In genomic region chr6:37804676-37805075, GRCh38 we compare ENCODE assay signal across 14 cellular contexts. TPM values are rescaled to one million over a fixed set of nuclear protein-coding genes. Genes with fewer than 3 reads are reported as not detected.
A peak's percentile ranks its signal among the peaks of the same experiment; 100 is the strongest.
DNase-seq lines count a peak whose midpoint lies in the region; ATAC-seq and TF ChIP-seq lines count a peak whose summit lies in the region.
"Had no signal": no experiment of that assay in that cellular context is flagged by ENCODE, and none has a peak within 500 bp of the region (broad histone marks: within the 10 kb centered on the region; RNA-seq: fewer than 3 reads in every experiment).

No MANE protein-coding gene starts in this region.

- H3K36me3 Mint-ChIP-seq in natural killer cell treated with Interleukin-12 subunit alpha and Interleukin-12 subunit beta and Interleukin-15 and Interleukin-18, amount 100 ng/mL, for 72 hours, result no peaks in the 10 kb centered on the region
- H3K36me3 Mint-ChIP-seq in natural killer cell, result no peaks in the 10 kb centered on the region

- H3K4me1 ChIP-seq in RWPE2 (ENCODE audit: insufficient read depth, poor library complexity, severe bottlenecking), result peaks cover 16% of the 10 kb centered on the region
- peaks cover 3% of the 10 kb centered on the region for H3K4me1 ChIP-seq in right cardiac atrium (ENCODE audit: control insufficient read depth, insufficient read depth, low read length)

- WGBS in right cardiac atrium, result 92% methylated on average over 2 of the region's 2 CpGs

- H3K4me3 Mint-ChIP-seq in natural killer cell treated with Interleukin-12 subunit alpha and Interleukin-12 subunit beta and Interleukin-15 and Interleukin-18, amount 100 ng/mL, for 72 hours, result peak overlapping the region; percentile 14
- no peak overlapping the region for H3K4me3 Mint-ChIP-seq in natural killer cell

- H3K9me3 ChIP-seq in RWPE2 (ENCODE audit: severe bottlenecking) (no peaks in the 10 kb centered on the region), right cardiac atrium (ENCODE audit: control insufficient read depth, low read length) (no peaks in the 10 kb centered on the region)
- H3K9me3 ChIP-seq: SK-N-SH had no signal

- peaks cover 0 to 7% of the 10 kb centered on the region in 2 donors for H3K27me3 Mint-ChIP-seq in natural killer cell treated with Interleukin-12 subunit alpha and Interleukin-12 subunit beta and Interleukin-15 and Interleukin-18, amount 100 ng/mL, for 72 hours
- peaks cover 7 to 21% of the 10 kb centered on the region in 2 donors for H3K27me3 Mint-ChIP-seq in natural killer cell (ENCODE audit: low read depth in 2 of 2)

- no peak overlapping the region for H3K27ac Mint-ChIP-seq in natural killer cell treated with Interleukin-12 subunit alpha and Interleukin-12 subunit beta and Interleukin-15 and Interleukin-18, amount 100 ng/mL, for 72 hours
- no peak overlapping the region for H3K27ac Mint-ChIP-seq in natural killer cell
- H3K27ac Mint-ChIP-seq: HFFc6 had no signal

- DNase-seq in natural killer cell treated with Interleukin-12 subunit alpha and Interleukin-12 subunit beta and Interleukin-15 and Interleukin-18, amount 100 ng/mL, for 72 hours (ENCODE audit: low spot score), result no peak
- DNase-seq in natural killer cell (no peak), RWPE2 (ENCODE audit: low spot score) (no peak), fibroblast of gingiva (ENCODE audit: low read depth) (peak; percentile 54), right cardiac atrium (no peak), glomerular visceral epithelial cell (ENCODE audit: extremely low spot score) (no peak)
- DNase-seq in activated T-cell treated with anti-CD3 and anti-CD28 coated beads, Interleukin-2, amount 50 U/mL, for 1 hour, result no peak
- DNase-seq: HFFc6, Karpas-422, NCI-H1048, NCI-H69, SK-N-SH had no signal

- no peaks in the 10 kb centered on the region for H3K9me3 Mint-ChIP-seq in natural killer cell treated with Interleukin-12 subunit alpha and Interleukin-12 subunit beta and Interleukin-15 and Interleukin-18, amount 100 ng/mL, for 72 hours
- H3K9me3 Mint-ChIP-seq in natural killer cell, result no peaks in the 10 kb centered on the region
- H3K9me3 Mint-ChIP-seq: HFFc6 had no signal

- ATAC-seq in natural killer cell treated with Interleukin-12 subunit alpha and Interleukin-12 subunit beta and Interleukin-15 and Interleukin-18, amount 100 ng/mL, for 72 hours, result peak in 1 of 2 donors; percentile 49
- ATAC-seq in natural killer cell (no peak), RWPE2 (ENCODE audit: low read depth) (peak; percentile 34; the same call in 2 of the 3 replicates), right cardiac atrium (no peak), GM21367 (IDR thresholded peaks at IDR 0.05; ENCODE audit: unreplicated experiment) (no peak)
- ATAC-seq: Right ventricle myocardium inferior had no signal

- intact Hi-C loops in natural killer cell (cut with micrococcal nuclease) (no loop called here), right cardiac atrium (cut with DNase I) (no loop called here)

- H3K36me3 ChIP-seq in RWPE2 (ENCODE audit: low read depth), result no peaks in the 10 kb centered on the region

- H3K4me3 ChIP-seq in RWPE2 (ENCODE audit: severe bottlenecking) (no peak overlapping the region), right cardiac atrium (ENCODE audit: low read length) (no peak overlapping the region)

- H3K27me3 ChIP-seq in RWPE2 (ENCODE audit: insufficient read depth, poor library complexity, severe bottlenecking) (no peaks in the 10 kb centered on the region), right cardiac atrium (ENCODE audit: control insufficient read depth, insufficient read depth) (no peaks in the 10 kb centered on the region)

- H3K27ac ChIP-seq in RWPE2 (ENCODE audit: poor library complexity, severe bottlenecking), result no peak overlapping the region
- H3K27ac ChIP-seq in right cardiac atrium (ENCODE audit: low read length), result no peak overlapping the region

- peaks cover 18 to 20% of the 10 kb centered on the region in 2 donors for H3K4me1 Mint-ChIP-seq in natural killer cell treated with Interleukin-12 subunit alpha and Interleukin-12 subunit beta and Interleukin-15 and Interleukin-18, amount 100 ng/mL, for 72 hours (ENCODE audit: low read depth in 2 of 2)
- peaks cover 0 to 12% of the 10 kb centered on the region in 2 donors for H3K4me1 Mint-ChIP-seq in natural killer cell

- no peak for TF ChIP-seq CTCF in natural killer cell (IDR thresholded peaks at IDR 0.05)
- TF ChIP-seq CTCF in RWPE2 (IDR thresholded peaks at IDR 0.05; ENCODE audit: poor library complexity, severe bottlenecking), result no peak

RNA-seq across cellular contexts. Expression of gene ZFAND3, which starts 14.9 kb away (rescaled TPM):
- total RNA-seq in natural killer cell treated with Interleukin-12 subunit alpha and Interleukin-12 subunit beta and Interleukin-15 and Interleukin-18, amount 100 ng/mL, for 72 hours, result 100 to 1,000 TPM in 1 of 2 donors, 10 to 100 TPM in 1; 51.0 to 100 TPM
- total RNA-seq in natural killer cell (10 to 100 TPM; 87.7 to 97.4 (median 90.1) TPM), right cardiac atrium (10 to 100 TPM; 65.2 to 91.4 (median 80.7) TPM)
- 50.1 TPM for polyA plus RNA-seq in right cardiac atrium
